In genomic region chr1:229507951-229508822, GRCh38 we compare ENCODE assay signal across 1 cellular context.
TF ChIP-seq lines count a peak whose summit lies in the region.

Gene NUP133, minus strand, starts transcription at chr1:229508341. Its CDS starts 92 bp downstream, at chr1:229508249.

TF ChIP-seq in HEK293, 187 proteins besides CTCF, POLR2A, EP300 and RAD21 (continued from another document and continues in another):
- TF ChIP-seq BCL6B (tag by site-specific recombination; IDR thresholded peaks at IDR 0.05) (peak; percentile 86), ZNF19 (tag by site-specific recombination; IDR thresholded peaks at IDR 0.05; ENCODE audit: low read depth) (no peak), ZNF768 (tag by site-specific recombination; IDR thresholded peaks at IDR 0.05) (no peak; the same call in 1 of the 2 replicates), ZNF350 (tag by site-specific recombination; IDR thresholded peaks at IDR 0.05) (no peak), ZBTB8A (tag by site-specific recombination; IDR thresholded peaks at IDR 0.05) (peak; percentile 89), ZNF175 (tag by site-specific recombination; IDR thresholded peaks at IDR 0.05) (no peak), ZNF223 (tag by site-specific recombination; IDR thresholded peaks at IDR 0.05) (no peak), ZNF785 (tag by site-specific recombination; IDR thresholded peaks at IDR 0.05) (no peak), ZNF404 (tag by site-specific recombination; IDR thresholded peaks at IDR 0.05) (no peak), ZNF274 (IDR thresholded peaks at IDR 0.05; ENCODE audit: low read length) (no peak), ZNF274 (tag by site-specific recombination; IDR thresholded peaks at IDR 0.05; ENCODE audit: borderline replicate concordance) (no peak), ZBTB26 (tag by site-specific recombination; optimal IDR thresholded peaks at IDR 0.05) (peak; percentile 80), ZNF558 (tag by site-specific recombination; IDR thresholded peaks at IDR 0.05) (peak; percentile 56), ZNF626 (tag by site-specific recombination; IDR thresholded peaks at IDR 0.05) (no peak), ZNF394 (tag by site-specific recombination; IDR thresholded peaks at IDR 0.05; ENCODE audit: borderline replicate concordance) (peak; percentile 79), EGR2 (tag by site-specific recombination; IDR thresholded peaks at IDR 0.05; ENCODE audit: low read depth) (peak; percentile 88), ZIC2 (tag by site-specific recombination; IDR thresholded peaks at IDR 0.05) (peak; percentile 53; the same call in 1 of the 2 replicates), ZNF214 (tag by site-specific recombination; IDR thresholded peaks at IDR 0.05; ENCODE audit: borderline replicate concordance) (no peak), ZNF530 (tag by site-specific recombination; IDR thresholded peaks at IDR 0.05; ENCODE audit: low read depth) (no peak), TRIM28 (IDR thresholded peaks at IDR 0.05; ENCODE audit: borderline replicate concordance, low read length) (no peak), ZNF423 (tag by site-specific recombination; IDR thresholded peaks at IDR 0.05) (no peak), PATZ1 (tag by site-specific recombination; IDR thresholded peaks at IDR 0.05) (peak; percentile 98), SALL2 (tag by site-specific recombination; IDR thresholded peaks at IDR 0.05; ENCODE audit: borderline replicate concordance) (no peak), ZNF596 (tag by site-specific recombination; IDR thresholded peaks at IDR 0.05) (no peak), ZSCAN23 (tag by site-specific recombination; IDR thresholded peaks at IDR 0.05) (no peak; the same call in 1 of the 2 replicates), ZNF48 (tag by site-specific recombination; IDR thresholded peaks at IDR 0.05) (no peak), ZBTB11 (tag by site-specific recombination; conservative IDR thresholded peaks at IDR 0.05; ENCODE audit: low read depth) (peak; percentile 69), INSM2 (tag by site-specific recombination; IDR thresholded peaks at IDR 0.05) (0 out of 2 replicates have a peak, but pooled peaks have one; percentile 66), ZNF114 (tag by site-specific recombination; IDR thresholded peaks at IDR 0.05) (no peak), ZNF184 (tag by site-specific recombination; IDR thresholded peaks at IDR 0.05) (peak; percentile 77; the same call in 1 of the 2 replicates), ZNF747 (tag by site-specific recombination; IDR thresholded peaks at IDR 0.05) (no peak), GLI4 (tag by site-specific recombination; IDR thresholded peaks at IDR 0.05) (peak; percentile 14; the same call in 1 of the 2 replicates), SP3 (tag by site-specific recombination; IDR thresholded peaks at IDR 0.05) (peak; percentile 97), ZNF624 (tag by site-specific recombination; IDR thresholded peaks at IDR 0.05) (no peak), PRDM10 (tag by site-specific recombination; IDR thresholded peaks at IDR 0.05) (peak; percentile 68), ZNF623 (tag by site-specific recombination; IDR thresholded peaks at IDR 0.05) (peak; percentile 32), HOXA7 (CRISPR knock-in tag; IDR thresholded peaks at IDR 0.05; ENCODE audit: borderline replicate concordance) (no peak), ZNF280D (tag by site-specific recombination; IDR thresholded peaks at IDR 0.05) (0 out of 2 replicates have a peak, but pooled peaks have one; percentile 48), ZNF837 (tag by site-specific recombination; IDR thresholded peaks at IDR 0.05) (no peak), OSR2 (tag by site-specific recombination; IDR thresholded peaks at IDR 0.05) (peak; percentile 54), ZNF571 (tag by site-specific recombination; IDR thresholded peaks at IDR 0.05) (no peak), ZNF501 (tag by site-specific recombination; IDR thresholded peaks at IDR 0.05) (peak; percentile 100), ZNF324 (tag by site-specific recombination; IDR thresholded peaks at IDR 0.05) (peak; percentile 88; the same call in 1 of the 2 replicates), ZNF341 (tag by site-specific recombination; IDR thresholded peaks at IDR 0.05; ENCODE audit: low read depth) (peak; percentile 62), GLIS2 (tag by site-specific recombination; IDR thresholded peaks at IDR 0.05) (peak; percentile 86), ZFHX2 (tag by site-specific recombination; conservative IDR thresholded peaks at IDR 0.05) (peak; percentile 92), ZNF692 (tag by site-specific recombination; IDR thresholded peaks at IDR 0.05) (peak; percentile 78), ZNF10 (tag by site-specific recombination; IDR thresholded peaks at IDR 0.05) (peak; percentile 37; the same call in 1 of the 2 replicates)
